Comparison of ENCODE assay signal across 30 cellular contexts in the genomic region with DNA sequence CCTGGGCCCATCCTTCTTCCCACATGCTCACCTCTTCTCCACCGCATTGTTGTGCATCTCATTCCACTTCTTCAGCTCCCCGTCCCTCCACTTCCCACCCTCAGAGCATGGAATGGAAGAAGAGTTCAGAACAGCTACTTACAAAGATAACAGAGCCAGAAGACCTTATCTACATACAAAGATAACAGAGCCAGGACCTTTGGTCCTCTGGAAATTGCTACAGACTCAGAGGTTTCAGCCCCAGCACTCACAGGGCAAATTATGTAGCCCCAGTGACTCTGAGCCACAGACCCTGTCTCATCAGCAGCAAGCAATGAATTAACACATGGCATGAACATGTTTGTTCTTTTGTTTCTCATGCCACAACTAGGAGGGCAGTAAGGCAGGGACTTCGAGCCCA.
"Had no signal": no experiment of that assay in that cellular context is flagged by ENCODE, and none has a peak within 500 bp of the region (broad histone marks: within the 10 kb centered on the region; RNA-seq: fewer than 3 reads in every experiment).

No MANE protein-coding gene starts in this region.

- ATAC-seq: natural killer cell treated with Interleukin-12 subunit alpha and Interleukin-12 subunit beta and Interleukin-15 and Interleukin-18, amount 100 ng/mL, for 72 hours; right cardiac atrium; stimulated activated naive CD8-positive, alpha-beta T cell treated with anti-CD3 and anti-CD28 coated beads, Interleukin-15, Interleukin-2, amounts not matched to agents 100 U/mL and 50 U/mL, for 24 hours had no signal

- H3K4me3 Mint-ChIP-seq: activated naive CD4-positive, alpha-beta T cell treated with anti-CD3 and anti-CD28 coated beads for 36 hours; activated naive CD8-positive, alpha-beta T cell treated with anti-CD3 and anti-CD28 coated beads, Interleukin-2, amount 10 ng/mL, durations not matched to agents 7 days and 5 days; activated T-helper 1 cell treated with anti-CD3 and anti-CD28 coated beads, Interleukin-12 subunit alpha, Interleukin-12 subunit beta, Interleukin-2, Interleukin-4 antibody, amounts not matched to agents 30 ng/mL and 10 ng/mL and 1 ng/mL, durations not matched to agents 14 hours and 24 hours and 36 hours; dendritic cell treated with granulocyte-macrophage colony-stimulating factor and Interleukin-4, amounts not matched to agents 40 ng/mL and 50 ng/mL, for 4 days; memory B cell; natural killer cell treated with Interleukin-12 subunit alpha and Interleukin-12 subunit beta and Interleukin-15 and Interleukin-18, amount 100 ng/mL, for 72 hours; T-helper 1 cell treated with Interleukin-12 subunit alpha and Interleukin-12 subunit beta and Interleukin-4 antibody, amounts not matched to agents 30 μg/mL and 1 μg/mL, for 36 hours had no signal

- H3K36me3 ChIP-seq: brain microvascular endothelial cell, transverse colon had no signal

- H3K27ac ChIP-seq: brain microvascular endothelial cell, epithelial cell of prostate, esophagus squamous epithelium, testis, transverse colon, VCaP had no signal

- H3K27me3 ChIP-seq: brain microvascular endothelial cell, esophagus squamous epithelium, testis, transverse colon had no signal

- H3K9me3 ChIP-seq: esophagus squamous epithelium, testis, transverse colon had no signal

- DNase-seq: activated CD4-positive, alpha-beta T cell treated with anti-CD3 and anti-CD28 coated beads for 48 hours; activated CD4-positive, alpha-beta T cell treated with anti-CD3 and anti-CD28 coated beads, Interleukin-2, amount 50 U/mL, for 48 hours; activated CD8-positive, alpha-beta memory T cell treated with anti-CD3 and anti-CD28 coated beads for 24 hours; activated CD8-positive, alpha-beta memory T cell treated with anti-CD3 and anti-CD28 coated beads, Interleukin-2, amount 50 U/mL, for 4 hours; activated effector memory CD4-positive, alpha-beta T cell treated with anti-CD3 and anti-CD28 coated beads, Interleukin-2, amount 50 U/mL, for 16 hours; activated naive CD4-positive, alpha-beta T cell treated with anti-CD3 and anti-CD28 coated beads for 36 hours; activated naive CD8-positive, alpha-beta T cell treated with anti-CD3 and anti-CD28 coated beads, Interleukin-2, amount 10 ng/mL, durations not matched to agents 7 days and 5 days; activated T-cell treated with anti-CD3 and anti-CD28 coated beads, Interleukin-2, amount 50 U/mL, for 1 hour; amniotic stem cell; brain microvascular endothelial cell; central memory CD4-positive, alpha-beta T cell; effector CD4-positive, alpha-beta T cell; esophagus squamous epithelium; foreskin melanocyte; kidney glomerular epithelial cell; stimulated activated CD4-positive, alpha-beta T cell treated with anti-CD3 and anti-CD28 coated beads, Interleukin-12 subunit alpha, Interleukin-12 subunit beta, amount 100 ng/mL, for 4 hours; stimulated activated CD4-positive, alpha-beta T cell treated with anti-CD3 and anti-CD28 coated beads, Interleukin-4, amount 100 ng/mL, for 1 hour; stimulated activated naive CD8-positive, alpha-beta T cell treated with anti-CD3 and anti-CD28 coated beads, Interleukin-15, Interleukin-2, amounts not matched to agents 100 U/mL and 50 U/mL, for 24 hours; SW 1271; T-helper 9 cell; testis; transverse colon had no signal

- H3K9me3 Mint-ChIP-seq: activated naive CD4-positive, alpha-beta T cell treated with anti-CD3 and anti-CD28 coated beads for 36 hours; activated naive CD8-positive, alpha-beta T cell treated with anti-CD3 and anti-CD28 coated beads, Interleukin-2, amount 10 ng/mL, durations not matched to agents 7 days and 5 days; activated T-helper 1 cell treated with anti-CD3 and anti-CD28 coated beads, Interleukin-12 subunit alpha, Interleukin-12 subunit beta, Interleukin-2, Interleukin-4 antibody, amounts not matched to agents 30 ng/mL and 10 ng/mL and 1 ng/mL, durations not matched to agents 14 hours and 24 hours and 36 hours; dendritic cell treated with granulocyte-macrophage colony-stimulating factor and Interleukin-4, amounts not matched to agents 40 ng/mL and 50 ng/mL, for 4 days; memory B cell; natural killer cell treated with Interleukin-12 subunit alpha and Interleukin-12 subunit beta and Interleukin-15 and Interleukin-18, amount 100 ng/mL, for 72 hours; T-helper 1 cell treated with Interleukin-12 subunit alpha and Interleukin-12 subunit beta and Interleukin-4 antibody, amounts not matched to agents 30 μg/mL and 1 μg/mL, for 36 hours had no signal

- H3K27ac Mint-ChIP-seq: activated naive CD4-positive, alpha-beta T cell treated with anti-CD3 and anti-CD28 coated beads for 36 hours; activated naive CD8-positive, alpha-beta T cell treated with anti-CD3 and anti-CD28 coated beads, Interleukin-2, amount 10 ng/mL, durations not matched to agents 7 days and 5 days; activated T-helper 1 cell treated with anti-CD3 and anti-CD28 coated beads, Interleukin-12 subunit alpha, Interleukin-12 subunit beta, Interleukin-2, Interleukin-4 antibody, amounts not matched to agents 30 ng/mL and 10 ng/mL and 1 ng/mL, durations not matched to agents 14 hours and 24 hours and 36 hours; dendritic cell treated with granulocyte-macrophage colony-stimulating factor and Interleukin-4, amounts not matched to agents 40 ng/mL and 50 ng/mL, for 4 days; memory B cell; natural killer cell treated with Interleukin-12 subunit alpha and Interleukin-12 subunit beta and Interleukin-15 and Interleukin-18, amount 100 ng/mL, for 72 hours; T-helper 1 cell treated with Interleukin-12 subunit alpha and Interleukin-12 subunit beta and Interleukin-4 antibody, amounts not matched to agents 30 μg/mL and 1 μg/mL, for 36 hours had no signal

- H3K36me3 Mint-ChIP-seq: activated naive CD8-positive, alpha-beta T cell treated with anti-CD3 and anti-CD28 coated beads, Interleukin-2, amount 10 ng/mL, durations not matched to agents 7 days and 5 days; memory B cell; natural killer cell treated with Interleukin-12 subunit alpha and Interleukin-12 subunit beta and Interleukin-15 and Interleukin-18, amount 100 ng/mL, for 72 hours had no signal

- H3K4me3 ChIP-seq: esophagus squamous epithelium, testis, transverse colon had no signal

- H3K4me1 ChIP-seq: transverse colon had no signal
